ENCODE assay signal across 8 cellular contexts in the genomic region with DNA sequence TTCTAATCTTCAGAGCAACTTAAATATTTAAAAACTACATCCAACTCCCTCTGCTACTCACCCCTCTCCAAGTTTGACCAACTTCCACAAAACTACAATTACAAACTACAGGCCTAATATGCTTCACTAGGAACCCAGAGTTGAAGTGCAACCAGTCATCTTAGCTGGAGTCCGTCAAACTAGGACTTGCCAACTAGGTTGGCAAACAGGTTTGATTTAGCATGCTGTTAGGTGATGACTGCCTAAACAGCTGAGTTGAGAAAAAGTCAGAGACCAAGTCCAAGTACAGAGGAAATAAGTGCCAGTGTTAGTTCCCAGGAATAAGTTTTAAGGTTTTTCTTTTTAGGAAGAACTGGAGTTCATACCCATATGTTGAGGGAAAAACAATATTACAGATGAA.
"Had no signal": no experiment of that assay in that cellular context is flagged by ENCODE, and none has a peak within 500 bp of the region (broad histone marks: within the 10 kb centered on the region; RNA-seq: fewer than 3 reads in every experiment).

No MANE protein-coding gene starts in this region.

- H3K4me3 ChIP-seq: GM23338, K562 had no signal

- DNase-seq: H9, HFFc6, KG1 had no signal

- H3K27ac ChIP-seq: HL-60 had no signal

- H3K4me2 ChIP-seq: GM23338 had no signal

- ATAC-seq: GM23338, HCT116, HepG2, K562 had no signal

- H2AFZ ChIP-seq: GM23338 had no signal
